Comparison of ENCODE assay signal across 12 cellular contexts in genomic region chr1:176193023-176193422, GRCh38. TPM values are rescaled to one million over a fixed set of nuclear protein-coding genes. Genes with fewer than 3 reads are reported as not detected.
DNase-seq lines count a peak whose midpoint lies in the region; ATAC-seq and TF ChIP-seq lines count a peak whose summit lies in the region.
"Had no signal": no experiment of that assay in that cellular context is flagged by ENCODE, and none has a peak within 500 bp of the region (broad histone marks: within the 10 kb centered on the region; RNA-seq: fewer than 3 reads in every experiment).

No MANE protein-coding gene starts in this region.

- peaks cover 37% of the 10 kb centered on the region for H3K4me1 Mint-ChIP-seq in T-helper 1 cell treated with Interleukin-12 subunit alpha and Interleukin-12 subunit beta and Interleukin-4 antibody, amounts not matched to agents 30 μg/mL and 1 μg/mL, for 36 hours (ENCODE audit: low read depth)

- H3K4me3 Mint-ChIP-seq in T-helper 1 cell treated with Interleukin-12 subunit alpha and Interleukin-12 subunit beta and Interleukin-4 antibody, amounts not matched to agents 30 μg/mL and 1 μg/mL, for 36 hours = no peak overlapping the region

- H3K27ac Mint-ChIP-seq in T-helper 1 cell treated with Interleukin-12 subunit alpha and Interleukin-12 subunit beta and Interleukin-4 antibody, amounts not matched to agents 30 μg/mL and 1 μg/mL, for 36 hours = peak overlapping the region; percentile 22

- no peaks in the 10 kb centered on the region for H3K36me3 ChIP-seq in GM06990 (ENCODE audit: control insufficient read depth, insufficient read depth, low read length)

- peak; percentile 91 for ATAC-seq in GM19372 (IDR thresholded peaks at IDR 0.05; ENCODE audit: low read depth, unreplicated experiment)
- peak; percentile 93 for ATAC-seq in HG02970 (IDR thresholded peaks at IDR 0.05; ENCODE audit: low FRiP score, unreplicated experiment)
- ATAC-seq in left colon = no peak

- DNase-seq in GM06990 (ENCODE audit: extremely low read depth, insufficient read length) (peak; percentile 36), DMS79 treated with DMSO at 0.1 percent for 48 hours (lab: John Stamatoyannopoulos, UW) (no peak), left colon (no peak), cerebellum (ENCODE audit: low spot score) (no peak), HPDE6-E6E7 (ENCODE audit: extremely low spot score) (no peak)
- DNase-seq: activated CD8-positive, alpha-beta memory T cell treated with anti-CD3 and anti-CD28 coated beads for 24 hours; C1 segment of cervical spinal cord; naive B cell had no signal

- peaks cover 13% of the 10 kb centered on the region for H3K36me3 Mint-ChIP-seq in T-helper 1 cell treated with Interleukin-12 subunit alpha and Interleukin-12 subunit beta and Interleukin-4 antibody, amounts not matched to agents 30 μg/mL and 1 μg/mL, for 36 hours (ENCODE audit: low read depth)
- H3K36me3 Mint-ChIP-seq: naive B cell had no signal

- no peak for TF ChIP-seq CTCF in GM06990 (IDR thresholded peaks at IDR 0.05; ENCODE audit: insufficient read depth, low read length, poor library complexity, severe bottlenecking)

- no peak overlapping the region for H3K4me3 ChIP-seq in GM06990 (replicated peaks; ENCODE audit: low read depth, low read length)
- H3K4me3 ChIP-seq: hepatocyte had no signal

- intact Hi-C loops in left colon (cut with DNase I, micrococcal nuclease) = no loop called here

- peaks cover 4% of the 10 kb centered on the region for H3K9me3 Mint-ChIP-seq in T-helper 1 cell treated with Interleukin-12 subunit alpha and Interleukin-12 subunit beta and Interleukin-4 antibody, amounts not matched to agents 30 μg/mL and 1 μg/mL, for 36 hours

- H3K27me3 Mint-ChIP-seq in T-helper 1 cell treated with Interleukin-12 subunit alpha and Interleukin-12 subunit beta and Interleukin-4 antibody, amounts not matched to agents 30 μg/mL and 1 μg/mL, for 36 hours (ENCODE audit: low read depth) = no peaks in the 10 kb centered on the region
- H3K27me3 Mint-ChIP-seq: naive B cell had no signal

- no peaks in the 10 kb centered on the region for H3K27me3 ChIP-seq in GM06990 (replicated peaks; ENCODE audit: control insufficient read depth, insufficient read depth, low read length)
- H3K27me3 ChIP-seq: hepatocyte had no signal

RNA-seq across cellular contexts. Expression of gene COP1, which starts 14.1 kb away (rescaled TPM):
- total RNA-seq in left colon (10 to 100 TPM; 58.1 to 60.7 TPM), cerebellum (93.3 TPM)
